ENCODE assay signal across 1 cellular context in genomic region chr20:19769516-19769915, GRCh38.
TF ChIP-seq lines count a peak whose summit lies in the region.

No MANE protein-coding gene starts in this region.

TF ChIP-seq in IMR-90, 13 proteins besides CTCF, POLR2A, EP300 and RAD21 (continued from another document):
- TF ChIP-seq MAFK (IDR thresholded peaks at IDR 0.05; ENCODE audit: low read depth, low read length) (no peak), CEBPB (IDR thresholded peaks at IDR 0.05; ENCODE audit: low read depth, low read length) (no peak)
